ENCODE assay signal across 32 cellular contexts in the genomic region with DNA sequence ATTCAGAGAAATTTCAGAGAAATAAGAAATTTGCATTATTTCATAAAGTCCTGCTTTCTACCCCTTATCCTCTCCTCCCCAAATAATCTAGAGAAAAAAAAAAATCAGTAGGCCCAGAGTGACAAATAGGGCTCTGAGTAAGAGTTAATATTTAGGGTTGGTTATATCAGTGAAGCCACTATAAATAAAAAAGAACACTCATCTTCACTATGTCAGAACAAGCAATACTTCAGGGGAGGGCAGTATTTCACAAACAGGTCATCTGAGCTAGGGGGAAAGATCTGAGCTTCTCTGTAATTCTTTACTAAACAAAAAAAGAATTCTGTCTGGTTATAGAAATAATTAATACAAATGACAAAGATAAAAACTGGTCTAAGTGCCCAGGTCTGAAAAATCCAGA. TPM values are rescaled to one million over a fixed set of nuclear protein-coding genes. Genes with fewer than 3 reads are reported as not detected.
DNase-seq lines count a peak whose midpoint lies in the region; ATAC-seq, FAIRE-seq and TF ChIP-seq lines count a peak whose summit lies in the region.
"Had no signal": no experiment of that assay in that cellular context is flagged by ENCODE, and none has a peak within 500 bp of the region (broad histone marks: within the 10 kb centered on the region; RNA-seq: fewer than 3 reads in every experiment).

No MANE protein-coding gene starts in this region.

- ATAC-seq in heart left ventricle (peak in 3 of 4 donors; percentile 52 to 66 (median 66)), right cardiac atrium (no peak)
- ATAC-seq: foreskin keratinocyte, GM12878, sciatic nerve, T-cell had no signal

- no peaks in the 10 kb centered on the region for H3K4me1 Mint-ChIP-seq in nephron progenitor cell
- H3K4me1 Mint-ChIP-seq: activated naive CD8-positive, alpha-beta T cell treated with anti-CD3 and anti-CD28 coated beads for 36 hours; CD14-positive monocyte; neural progenitor cell; T-cell had no signal

- H3K9me3 ChIP-seq in heart left ventricle (no peaks in the 10 kb centered on the region), right cardiac atrium (ENCODE audit: control insufficient read depth, low read length) (no peaks in the 10 kb centered on the region), muscle layer of colon (ENCODE audit: low read length) (no peaks in the 10 kb centered on the region)
- H3K9me3 ChIP-seq: SJSA1, transverse colon had no signal

- peaks cover 0 to 16% (median 2%) of the 10 kb centered on the region in 12 donors for H3K4me1 ChIP-seq in heart left ventricle
- no peaks in the 10 kb centered on the region for H3K4me1 ChIP-seq in right cardiac atrium (ENCODE audit: control insufficient read depth, insufficient read depth, low read length)
- peaks cover 50% of the 10 kb centered on the region for H3K4me1 ChIP-seq in muscle layer of colon (ENCODE audit: insufficient read depth, low read length)
- H3K4me1 ChIP-seq: foreskin keratinocyte, SJSA1 had no signal

- H3K27me3 ChIP-seq in heart left ventricle = no peaks in the 10 kb centered on the region
- no peaks in the 10 kb centered on the region for H3K27me3 ChIP-seq in right cardiac atrium (ENCODE audit: control insufficient read depth, insufficient read depth)
- no peaks in the 10 kb centered on the region for H3K27me3 ChIP-seq in muscle layer of colon (ENCODE audit: control insufficient read depth in 1 of 2, insufficient read depth in 2 of 2, low read length in 2 of 2)
- H3K27me3 ChIP-seq: foreskin keratinocyte, hepatocyte, neural progenitor cell, SJSA1, transverse colon had no signal

- no peaks in the 10 kb centered on the region for H3K27me3 Mint-ChIP-seq in nephron progenitor cell (ENCODE audit: low read depth, poor library complexity)

- H3K27ac ChIP-seq in heart left ventricle (peak overlapping the region in 1 of 12 donors; percentile 49), right cardiac atrium (ENCODE audit: low read length) (no peak overlapping the region), muscle layer of colon (ENCODE audit: low read depth, low read length) (peak overlapping the region; percentile 48)
- H3K27ac ChIP-seq: coronary artery, foreskin keratinocyte, hepatocyte, neural progenitor cell, SJSA1 had no signal

- H3K36me3 Mint-ChIP-seq in nephron progenitor cell (ENCODE audit: low read depth) = peaks cover 22% of the 10 kb centered on the region
- H3K36me3 Mint-ChIP-seq: activated naive CD8-positive, alpha-beta T cell treated with anti-CD3 and anti-CD28 coated beads for 36 hours; CD14-positive monocyte; T-cell had no signal

- TF ChIP-seq POLR2A in heart left ventricle (IDR thresholded peaks at IDR 0.05) = no peak

- peaks cover 0 to 16% (median 0%) of the 10 kb centered on the region in 9 donors for H3K36me3 ChIP-seq in heart left ventricle
- peaks cover 1% of the 10 kb centered on the region for H3K36me3 ChIP-seq in muscle layer of colon (ENCODE audit: insufficient read depth, low read length)
- H3K36me3 ChIP-seq: neural progenitor cell, transverse colon had no signal

- H3K4me3 Mint-ChIP-seq in nephron progenitor cell = no peak overlapping the region
- H3K4me3 Mint-ChIP-seq: activated naive CD8-positive, alpha-beta T cell treated with anti-CD3 and anti-CD28 coated beads for 36 hours; CD14-positive monocyte; neural progenitor cell; T-cell had no signal

- H3K9me3 Mint-ChIP-seq in nephron progenitor cell = no peaks in the 10 kb centered on the region
- H3K9me3 Mint-ChIP-seq: activated naive CD8-positive, alpha-beta T cell treated with anti-CD3 and anti-CD28 coated beads for 36 hours; neural progenitor cell; T-cell had no signal

- DNase-seq in heart left ventricle (no peak), right cardiac atrium (no peak), fibroblast of gingiva (ENCODE audit: low read depth) (peak; percentile 7), germinal center (ENCODE audit: low spot score) (no peak), activated T-cell treated with anti-CD3 and anti-CD28 coated beads for 4 hours (no peak), urothelium cell line (ENCODE audit: low spot score) (no peak), nephron progenitor cell (no peak)
- DNase-seq: 8988T; activated CD4-positive, alpha-beta T cell treated with anti-CD3 and anti-CD28 coated beads for 48 hours; activated effector memory CD4-positive, alpha-beta T cell treated with anti-CD3 and anti-CD28 coated beads, Interleukin-2, amount 50 U/mL, for 16 hours; activated naive CD8-positive, alpha-beta T cell treated with anti-CD3 and anti-CD28 coated beads for 36 hours; activated T-cell treated with anti-CD3 and anti-CD28 coated beads, Interleukin-2, amount 50 U/mL, for 1 hour; effector CD8-positive, alpha-beta T cell; foreskin keratinocyte; NCI-H1436 treated with DMSO at 0.1 percent for 48 hours; NCI-H446; NCI-H774; posterior cingulate gyrus; stimulated activated CD4-positive, alpha-beta T cell treated with anti-CD3 and anti-CD28 coated beads, Interleukin-4, amount 100 ng/mL, for 24 hours; T-cell; transverse colon had no signal

- no peak overlapping the region for H3K9ac ChIP-seq in muscle layer of colon (ENCODE audit: low read length)
- H3K9ac ChIP-seq: neural progenitor cell had no signal

- H3K4me3 ChIP-seq in heart left ventricle (no peak overlapping the region), right cardiac atrium (ENCODE audit: low read length) (no peak overlapping the region), muscle layer of colon (ENCODE audit: low read depth in 1 of 2, low read length in 2 of 2) (no peak overlapping the region)
- H3K4me3 ChIP-seq: coronary artery, GM12878, hepatocyte, neural progenitor cell, SJSA1, transverse colon had no signal

- H3K27ac Mint-ChIP-seq in nephron progenitor cell = no peak overlapping the region
- H3K27ac Mint-ChIP-seq: activated naive CD8-positive, alpha-beta T cell treated with anti-CD3 and anti-CD28 coated beads for 36 hours; CD14-positive monocyte; neural progenitor cell; T-cell had no signal

- intact Hi-C loops in heart left ventricle (cut with DNase I) = no loop called here
- intact Hi-C loops in right cardiac atrium (cut with DNase I) = no loop called here

- no peak for FAIRE-seq in urothelium cell line (lab: Jason Lieb, UNC)
- FAIRE-seq: astrocyte, GM12878, GM19239, H1 had no signal

- TF ChIP-seq CTCF in heart left ventricle (IDR thresholded peaks at IDR 0.05) = no peak
- TF ChIP-seq CTCF in nephron progenitor cell (IDR thresholded peaks at IDR 0.05) = no peak

RNA-seq across cellular contexts. Expression of a gene that starts 39.4 kb away (rescaled TPM):
- total RNA-seq in heart left ventricle (10 to 100 TPM in 5 of 9 donors, 1 to 10 TPM in 4; 3.8 to 20.6 (median 10.0) TPM), right cardiac atrium (10 to 100 TPM in 2 of 4 donors, 1 to 10 TPM in 2; 7.1 to 11.8 (median 10.2) TPM)
- polyA plus RNA-seq in heart left ventricle (1 to 10 TPM; 1.6 to 2.2 TPM), right cardiac atrium (2.8 TPM)
- total RNA-seq: activated naive CD8-positive, alpha-beta T cell treated with anti-CD3 and anti-CD28 coated beads for 36 hours had no signal

Comparison
In these comparisons a context has a peak if more than half of its experiments do, and no peak if none do; other contexts are left out.
1. ATAC-seq: peak in heart left ventricle (3 of 4); none in right cardiac atrium (0 of 2).